ENCODE assay signal across 24 cellular contexts in genomic region chr6:1494671-1495070, GRCh38.
DNase-seq lines count a peak whose midpoint lies in the region; TF ChIP-seq lines count a peak whose summit lies in the region.
"Had no signal": no experiment of that assay in that cellular context is flagged by ENCODE, and none has a peak within 500 bp of the region (broad histone marks: within the 10 kb centered on the region; RNA-seq: fewer than 3 reads in every experiment).

No MANE protein-coding gene starts in this region.

- no peak overlapping the region for H3K4me3 ChIP-seq in endodermal cell (ENCODE audit: low read length)
- H3K4me3 ChIP-seq: GM12878, HAP-1, K562 had no signal

- peaks cover 1% of the 10 kb centered on the region for H3K4me1 Mint-ChIP-seq in endodermal cell
- peaks cover 14% of the 10 kb centered on the region for H3K4me1 Mint-ChIP-seq in glutamatergic neuron (ENCODE audit: low read depth, unreplicated experiment)
- H3K4me1 Mint-ChIP-seq: B cell had no signal

- H3K4me3 Mint-ChIP-seq in endodermal cell = no peak overlapping the region
- H3K4me3 Mint-ChIP-seq in glutamatergic neuron (ENCODE audit: unreplicated experiment) = no peak overlapping the region
- H3K4me3 Mint-ChIP-seq: B cell; CD8-positive, alpha-beta T cell; HFFc6 had no signal

- WGBS in endodermal cell (ENCODE audit: insufficient coverage in 1 of 2, insufficient read length in 1 of 2), 2 experiments = 68 to 79% methylated on average over 7 to 9 of the region's 9 CpGs

- no peak overlapping the region for H3K9ac ChIP-seq in endodermal cell (ENCODE audit: extremely low read depth, low read length, poor library complexity, severe bottlenecking)

- peaks cover 4% of the 10 kb centered on the region for H3K9me3 Mint-ChIP-seq in endodermal cell
- H3K9me3 Mint-ChIP-seq in glutamatergic neuron (ENCODE audit: unreplicated experiment) = peaks cover 6% of the 10 kb centered on the region
- H3K9me3 Mint-ChIP-seq: CD8-positive, alpha-beta T cell had no signal

- TF ChIP-seq CTCF in GM20000 (IDR thresholded peaks at IDR 0.05; ENCODE audit: extremely low read depth, missing control alignments) (no peak), endodermal cell (conservative IDR thresholded peaks at IDR 0.05) (no peak), glutamatergic neuron (IDR thresholded peaks at IDR 0.05; ENCODE audit: partially characterized antibody, unreplicated experiment) (no peak)

- H3K4me1 ChIP-seq in endodermal cell (ENCODE audit: control insufficient read depth, insufficient read depth, low read length) = no peaks in the 10 kb centered on the region
- H3K4me1 ChIP-seq: HAP-1 had no signal

- in situ Hi-C loops in G401 (cut with HindIII; ENCODE audit: low sequenced_read_pairs) = no loop called here

- H3K27ac ChIP-seq in endodermal cell (ENCODE audit: low read depth, low read length) = no peak overlapping the region
- H3K27ac ChIP-seq: C4-2B, RWPE1 had no signal

- H3K27ac Mint-ChIP-seq in endodermal cell = no peak overlapping the region
- H3K27ac Mint-ChIP-seq in glutamatergic neuron (ENCODE audit: unreplicated experiment) = no peak overlapping the region
- H3K27ac Mint-ChIP-seq: B cell; CD8-positive, alpha-beta T cell; HFFc6 had no signal

- no peaks in the 10 kb centered on the region for H3K36me3 Mint-ChIP-seq in endodermal cell (ENCODE audit: low read depth)
- H3K36me3 Mint-ChIP-seq in glutamatergic neuron (ENCODE audit: unreplicated experiment) = peaks cover 9% of the 10 kb centered on the region
- H3K36me3 Mint-ChIP-seq: CD8-positive, alpha-beta T cell had no signal

- peak; percentile 96 for DNase-seq in G401 (ENCODE audit: low spot score)
- peak; percentile 42 for DNase-seq in NCI-H2029 treated with DMSO at 0.1 percent for 48 hours (lab: John Stamatoyannopoulos, UW)
- DNase-seq in NCI-H524 treated with DMSO at 0.1 percent for 48 hours (lab: John Stamatoyannopoulos, UW) = peak; percentile 74
- peak; percentile 8 for DNase-seq in pons (ENCODE audit: low spot score)
- DNase-seq in GM20000 (ENCODE audit: low spot score) = no peak
- no peak for DNase-seq in endodermal cell
- no peak for DNase-seq in glutamatergic neuron
- DNase-seq: CD8-positive, alpha-beta T cell; DMS153; GOT3; HFFc6; Kasumi-1; NCI-H1105 treated with DMSO at 0.1 percent for 48 hours; NCI-H146; NCI-H2081 treated with DMSO at 0.1 percent for 48 hours; NCI-H69; SHP77 treated with DMSO at 0.1 percent for 48 hours; T-helper 1 cell had no signal

- H3K27me3 Mint-ChIP-seq in endodermal cell (ENCODE audit: insufficient read depth) = peaks cover 2% of the 10 kb centered on the region
- H3K27me3 Mint-ChIP-seq in glutamatergic neuron (ENCODE audit: unreplicated experiment) = peaks cover 4% of the 10 kb centered on the region

- no peaks in the 10 kb centered on the region for H3K9me3 ChIP-seq in endodermal cell (ENCODE audit: control insufficient read depth, low read length)
- H3K9me3 ChIP-seq: HAP-1 had no signal

- no peaks in the 10 kb centered on the region for H3K27me3 ChIP-seq in endodermal cell (ENCODE audit: control insufficient read depth, insufficient read depth, low read length, poor library complexity, severe bottlenecking)

- no peaks in the 10 kb centered on the region for H3K36me3 ChIP-seq in endodermal cell (ENCODE audit: control insufficient read depth, insufficient read depth, low read length)
- H3K36me3 ChIP-seq: HAP-1 had no signal

Comparison
In these comparisons a context has a peak if more than half of its experiments do, and no peak if none do; other contexts are left out.
1. DNase-seq: peak in G401 (single experiment), NCI-H2029 treated with DMSO at 0.1 percent for 48 hours (single experiment), NCI-H524 treated with DMSO at 0.1 percent for 48 hours (single experiment) and pons (single experiment); none in GM20000 (single experiment), endodermal cell (single experiment) and glutamatergic neuron (single experiment).